Comparison of ENCODE assay signal across 21 cellular contexts in genomic region chr22:35841907-35842518, GRCh38.
DNase-seq lines count a peak whose midpoint lies in the region; ATAC-seq and TF ChIP-seq lines count a peak whose summit lies in the region.
"Had no signal": no experiment of that assay in that cellular context is flagged by ENCODE, and none has a peak within 500 bp of the region (broad histone marks: within the 10 kb centered on the region; RNA-seq: fewer than 3 reads in every experiment).

No MANE protein-coding gene starts in this region.

- H3K36me3 ChIP-seq in HUES6 (ENCODE audit: control insufficient read depth, insufficient read depth, low read length) (no peaks in the 10 kb centered on the region), ascending aorta (no peaks in the 10 kb centered on the region), psoas muscle (ENCODE audit: insufficient read depth in 1 of 2, low read depth in 1 of 2) (no peaks in the 10 kb centered on the region), Caco-2 (ENCODE audit: control insufficient read depth, insufficient read depth, low read length) (no peaks in the 10 kb centered on the region)
- H3K36me3 ChIP-seq: Peyer's patch, right lobe of liver, uterus had no signal

- H3K9me3 Mint-ChIP-seq in Calu3 (ENCODE audit: low read depth, unreplicated experiment) (no peaks in the 10 kb centered on the region), Caco-2 (ENCODE audit: unreplicated experiment) (no peaks in the 10 kb centered on the region)
- H3K9me3 Mint-ChIP-seq: CD4-positive, CD25-positive, alpha-beta regulatory T cell; effector memory CD8-positive, alpha-beta T cell; naive thymus-derived CD4-positive, alpha-beta T cell; T-helper 2 cell treated with Interferon-gamma antibody and Interleukin-4, amounts not matched to agents 5 μg/mL and 100 μg/mL, for 36 hours had no signal

- DNase-seq in Calu3 (no peak), ascending aorta (ENCODE audit: low spot score in 2 of 2) (no peak), psoas muscle (no peak), Caco-2 (no peak)
- DNase-seq: activated CD4-positive, alpha-beta T cell treated with anti-CD3 and anti-CD28 coated beads, Interleukin-2, amount 50 U/mL, for 1 hour; activated CD8-positive, alpha-beta memory T cell treated with anti-CD3 and anti-CD28 coated beads, Interleukin-2, amount 50 U/mL, for 4 hours; CD4-positive, CD25-positive, alpha-beta regulatory T cell; effector memory CD8-positive, alpha-beta T cell; GDM1; HCEC 1CT; Karpas-422; left colon; naive thymus-derived CD4-positive, alpha-beta T cell; NCI-H187 treated with DMSO at 0.1 percent for 48 hours; Peyer's patch; right lobe of liver; uterus had no signal

- no peak overlapping the region for H3K4me3 Mint-ChIP-seq in Calu3 (ENCODE audit: low read depth, unreplicated experiment)
- H3K4me3 Mint-ChIP-seq in Caco-2 (ENCODE audit: unreplicated experiment): no peak overlapping the region
- H3K4me3 Mint-ChIP-seq: CD4-positive, CD25-positive, alpha-beta regulatory T cell; effector memory CD8-positive, alpha-beta T cell; naive thymus-derived CD4-positive, alpha-beta T cell; T-helper 2 cell treated with Interferon-gamma antibody and Interleukin-4, amounts not matched to agents 5 μg/mL and 100 μg/mL, for 36 hours had no signal

- intact Hi-C loops in Calu3 (cut with micrococcal nuclease; ENCODE audit: unreplicated experiment) (loop anchor here (2.0 to 5.0 kb wide), 2 partner anchors 65 to 73 kb away; no protein-coding TSS in a partner anchor), ascending aorta (cut with DNase I) (loop anchor here (2.0 to 5.0 kb wide), 4 partner anchors 79 to 280 kb away; no protein-coding TSS in a partner anchor), psoas muscle (cut with DNase I) (loop anchor here (5.0 kb wide), 2 partner anchors 70 to 75 kb away; no protein-coding TSS in a partner anchor), Caco-2 (cut with micrococcal nuclease; ENCODE audit: unreplicated experiment) (loop anchor here (2.0 to 10.0 kb wide), 4 partner anchors 45 to 283 kb away; no protein-coding TSS in a partner anchor)

- H3K27ac ChIP-seq in HUES6 (ENCODE audit: low read depth, low read length) (0 out of 2 replicates have a peak overlapping the region, but pooled peaks have one; percentile 12), ascending aorta (peak overlapping the region; percentile 3 to 21), psoas muscle (peak overlapping the region; percentile 85)
- H3K27ac ChIP-seq: Peyer's patch, right lobe of liver had no signal

- H3K27ac Mint-ChIP-seq in Calu3 (ENCODE audit: unreplicated experiment) (peak overlapping the region; percentile 17), Caco-2 (ENCODE audit: unreplicated experiment) (no peak overlapping the region)
- H3K27ac Mint-ChIP-seq: CD4-positive, CD25-positive, alpha-beta regulatory T cell; effector memory CD8-positive, alpha-beta T cell; naive thymus-derived CD4-positive, alpha-beta T cell; T-helper 2 cell treated with Interferon-gamma antibody and Interleukin-4, amounts not matched to agents 5 μg/mL and 100 μg/mL, for 36 hours had no signal

- CTCF ChIA-PET in Calu3 (lab: Charles Lee) (no interaction called here), Caco-2 (lab: Charles Lee) (no interaction called here)

- TF ChIP-seq CTCF in Calu3 (IDR thresholded peaks at IDR 0.05; ENCODE audit: unreplicated experiment): no peak
- TF ChIP-seq CTCF in ascending aorta (IDR thresholded peaks at IDR 0.05): no peak
- TF ChIP-seq CTCF in psoas muscle (IDR thresholded peaks at IDR 0.05): no peak
- no peak for TF ChIP-seq CTCF in Caco-2 (IDR thresholded peaks at IDR 0.05; ENCODE audit: insufficient read depth in 1 of 2, low read depth in 1 of 2, low read length in 1 of 2, severe bottlenecking in 1 of 2, unreplicated experiment in 1 of 2)

- BruUV-seq in Calu3 (replicated peaks; lab: Mats Ljungman, UMichigan) (no TSS peak), Caco-2 (replicated peaks; lab: Mats Ljungman, UMichigan) (no TSS peak)

- peaks cover 33% of the 10 kb centered on the region for H3K4me1 ChIP-seq in HUES6 (ENCODE audit: control insufficient read depth, insufficient read depth, low read length)
- peaks cover 0 to 18% of the 10 kb centered on the region in 2 donors for H3K4me1 ChIP-seq in ascending aorta
- H3K4me1 ChIP-seq in psoas muscle: peaks cover 61% of the 10 kb centered on the region
- H3K4me1 ChIP-seq in Caco-2: peaks cover 37% of the 10 kb centered on the region

- H3K36me3 Mint-ChIP-seq in Calu3 (ENCODE audit: insufficient read depth, unreplicated experiment): peaks cover 12% of the 10 kb centered on the region
- peaks cover 8% of the 10 kb centered on the region for H3K36me3 Mint-ChIP-seq in Caco-2 (ENCODE audit: insufficient read depth, unreplicated experiment)
- H3K36me3 Mint-ChIP-seq: CD4-positive, CD25-positive, alpha-beta regulatory T cell; naive thymus-derived CD4-positive, alpha-beta T cell had no signal

- H3K4me1 Mint-ChIP-seq in Calu3 (ENCODE audit: low read depth, unreplicated experiment) (peaks cover 51% of the 10 kb centered on the region), Caco-2 (ENCODE audit: low read depth, unreplicated experiment) (peaks cover 33% of the 10 kb centered on the region)

- H3K27me3 ChIP-seq in HUES6 (ENCODE audit: control insufficient read depth, insufficient read depth, low read length) (no peaks in the 10 kb centered on the region), ascending aorta (no peaks in the 10 kb centered on the region), psoas muscle (ENCODE audit: insufficient read depth in 3 of 3, low read length in 2 of 3) (no peaks in the 10 kb centered on the region), Caco-2 (replicated peaks; ENCODE audit: control insufficient read depth, insufficient read depth, low read length) (no peaks in the 10 kb centered on the region)
- H3K27me3 ChIP-seq: Peyer's patch, right lobe of liver, uterus had no signal

- POLR2A ChIA-PET in Caco-2 (lab: Charles Lee): no interaction called here

- no peak overlapping the region for H3K9ac ChIP-seq in HUES6 (ENCODE audit: low read length)

- 58 to 66% (median 61%) methylated on average over 3 of the region's 3 CpGs for WGBS in psoas muscle, 3 donors

- H3K4me3 ChIP-seq in HUES6 (ENCODE audit: low read depth, low read length) (no peak overlapping the region), ascending aorta (no peak overlapping the region), psoas muscle (no peak overlapping the region), Caco-2 (ENCODE audit: low read depth, low read length) (no peak overlapping the region)
- H3K4me3 ChIP-seq: Peyer's patch, right lobe of liver, uterus had no signal

- no peaks in the 10 kb centered on the region for H3K27me3 Mint-ChIP-seq in Calu3 (ENCODE audit: unreplicated experiment)
- H3K27me3 Mint-ChIP-seq in Caco-2 (ENCODE audit: insufficient read depth, unreplicated experiment): no peaks in the 10 kb centered on the region

- H3K9me3 ChIP-seq in HUES6 (ENCODE audit: control insufficient read depth, insufficient read depth, low read depth, low read length) (no peaks in the 10 kb centered on the region), ascending aorta (no peaks in the 10 kb centered on the region), psoas muscle (no peaks in the 10 kb centered on the region), Caco-2 (no peaks in the 10 kb centered on the region)
- H3K9me3 ChIP-seq: Peyer's patch, right lobe of liver, uterus had no signal

- no peak for ATAC-seq in psoas muscle
- ATAC-seq in GM18868 (IDR thresholded peaks at IDR 0.05; ENCODE audit: unreplicated experiment): no peak
- ATAC-seq in esophagus mucosa: no peak
- ATAC-seq: effector memory CD8-positive, alpha-beta T cell; left colon; naive thymus-derived CD4-positive, alpha-beta T cell had no signal

Comparison
In these comparisons a context has a peak if more than half of its experiments do, and no peak if none do; other contexts are left out.
1. H3K27ac ChIP-seq: peak in every context shown above with its lines; median percentile 85 in psoas muscle; 12 in HUES6; 12 in ascending aorta.